Comparison of ENCODE assay signal across 2 cellular contexts in genomic region chr9:123448247-123448646, GRCh38.
TF ChIP-seq lines count a peak whose summit lies in the region.

No MANE protein-coding gene starts in this region.

TF ChIP-seq in GM23338, 12 proteins besides CTCF, POLR2A, EP300 and RAD21 (continued from another document):
- no peak for TF ChIP-seq ETS1 (IDR thresholded peaks at IDR 0.05)
- no peak for TF ChIP-seq ZNF462 (CRISPR knock-in tag; IDR thresholded peaks at IDR 0.05)
- TF ChIP-seq POLR2AphosphoS5 (IDR thresholded peaks at IDR 0.05; ENCODE audit: low read depth) = no peak
- no peak for TF ChIP-seq CREB1 (CRISPR knock-in tag; IDR thresholded peaks at IDR 0.05; ENCODE audit: low read depth)
- no peak for TF ChIP-seq ZNF331 (CRISPR knock-in tag; IDR thresholded peaks at IDR 0.05; ENCODE audit: low read depth)
- TF ChIP-seq NANOG (IDR thresholded peaks at IDR 0.05; ENCODE audit: borderline replicate concordance) = no peak
- TF ChIP-seq REST (IDR thresholded peaks at IDR 0.05; ENCODE audit: unreplicated experiment) = no peak
- no peak for TF ChIP-seq STAT1 (IDR thresholded peaks at IDR 0.05; ENCODE audit: unreplicated experiment)
- TF ChIP-seq JUNB (IDR thresholded peaks at IDR 0.05; ENCODE audit: unreplicated experiment) = no peak
- TF ChIP-seq ZNF114 (CRISPR knock-in tag; IDR thresholded peaks at IDR 0.05) = no peak
TF ChIP-seq in GM23338: peak in this region for 0.

TF ChIP-seq in neural cell, 6 proteins besides CTCF, POLR2A, EP300 and RAD21:
- no peak for TF ChIP-seq REST (IDR thresholded peaks at IDR 0.05; ENCODE audit: borderline replicate concordance)
